8 cellular contexts compared by ENCODE assay signal in genomic region chr13:102773441-102774209, GRCh38. TPM values are rescaled to one million over a fixed set of nuclear protein-coding genes. Genes with fewer than 3 reads are reported as not detected.
DNase-seq lines count a peak whose midpoint lies in the region; ATAC-seq, FAIRE-seq and TF ChIP-seq lines count a peak whose summit lies in the region.

Gene TEX30 (minus strand): TSS chr13:102773786. CDS start chr13:102770026, 3,760 bp downstream.

- H3K4me1 ChIP-seq in BLaER1 treated with 17β-estradiol and CSF1 and Interleukin-3, amounts not matched to agents 10 nM and 100 nM, result peaks cover 19 to 30% (median 22%) of the 10 kb centered on the region in 10 experiments
- H3K4me1 ChIP-seq in HepG2 (ENCODE audit: insufficient read depth, low read length), result peaks cover 32% of the 10 kb centered on the region

- H3K4me3 ChIP-seq in BLaER1 treated with 17β-estradiol and CSF1 and Interleukin-3, amounts not matched to agents 10 nM and 100 nM, result peak within 1 kb of the TSS; percentile 75 to 95 (median 84)
- H3K4me3 ChIP-seq in HepG2 (replicated peaks in 1 of 3; ENCODE audit: insufficient read depth in 1 of 3, low read depth in 2 of 3, low read length in 3 of 3), result peak within 1 kb of the TSS; percentile 45 to 65 (median 48); a peak in 5 of 6 replicates

- peak within 1 kb of the TSS; percentile 79 for H3K4me3 Mint-ChIP-seq in dendritic cell treated with granulocyte-macrophage colony-stimulating factor and Interleukin-4, amounts not matched to agents 40 ng/mL and 50 ng/mL, for 4 days

- in situ Hi-C loops in HepG2 (cut with HindIII; ENCODE audit: extremely low pct_ligation_motif_present, low pct_unique_long_range_greater_than_20kb), result no loop called here

- 87% methylated on average over 41 of the region's 85 CpGs for WGBS in HepG2 (ENCODE audit: low lambda C conversion rate)

- H3K9ac ChIP-seq in BLaER1 treated with 17β-estradiol and CSF1 and Interleukin-3, amounts not matched to agents 10 nM and 100 nM, result peak within 1 kb of the TSS; percentile 82 to 94 (median 91)
- peak within 1 kb of the TSS; percentile 47; the same call in 1 of the 2 replicates for H3K9ac ChIP-seq in HepG2 (ENCODE audit: insufficient read depth, low read depth, low read length)

- TF ChIP-seq EP300 in HepG2 (IDR thresholded peaks at IDR 0.05; ENCODE audit: low read depth in 2 of 2, low read length in 2 of 2) (no peak), HepG2 (CRISPR knock-in tag; IDR thresholded peaks at IDR 0.05; ENCODE audit: borderline replicate concordance) (no peak)

- no peak for TF ChIP-seq POLR2A in HepG2 (IDR thresholded peaks at IDR 0.05; ENCODE audit: insufficient read depth in 1 of 2, low read depth in 2 of 2, low read length in 2 of 2)

- POLR2A ChIA-PET in HepG2 (lab: Yijun Ruan, JAX), result no interaction called here

- no peak within 1 kb of the TSS for H2AFZ ChIP-seq in HepG2 (ENCODE audit: low read length)

- no peak for TF ChIP-seq RAD21 in HepG2 (CRISPR knock-in tag; IDR thresholded peaks at IDR 0.05)

- CTCF ChIA-PET in HepG2 (lab: Yijun Ruan, JAX; ENCODE audit: low intra/inter-chr PET ratio, low total read pairs), result no interaction called here

- H3K27me3 Mint-ChIP-seq in dendritic cell treated with granulocyte-macrophage colony-stimulating factor and Interleukin-4, amounts not matched to agents 40 ng/mL and 50 ng/mL, for 4 days, result no peaks in the 10 kb centered on the region

- peaks cover 47% of the 10 kb centered on the region for H3K4me1 Mint-ChIP-seq in dendritic cell treated with granulocyte-macrophage colony-stimulating factor and Interleukin-4, amounts not matched to agents 40 ng/mL and 50 ng/mL, for 4 days (ENCODE audit: low read depth)

- peak within 1 kb of the TSS; percentile 84 for H3K27ac Mint-ChIP-seq in dendritic cell treated with granulocyte-macrophage colony-stimulating factor and Interleukin-4, amounts not matched to agents 40 ng/mL and 50 ng/mL, for 4 days

- H3K27me3 ChIP-seq in BLaER1 treated with 17β-estradiol and CSF1 and Interleukin-3, amounts not matched to agents 10 nM and 100 nM, result no peaks in the 10 kb centered on the region
- H3K27me3 ChIP-seq in HepG2 (ENCODE audit: control insufficient read depth in 1 of 2, insufficient read depth in 2 of 2, low read length in 2 of 2), result no peaks in the 10 kb centered on the region; a peak in 1 of 5 replicates

- no peaks in the 10 kb centered on the region for H3K9me3 Mint-ChIP-seq in dendritic cell treated with granulocyte-macrophage colony-stimulating factor and Interleukin-4, amounts not matched to agents 40 ng/mL and 50 ng/mL, for 4 days

- no peak for TF ChIP-seq CTCF in HepG2 (CRISPR knock-in tag; IDR thresholded peaks at IDR 0.05)

- ATAC-seq in HG03439 (IDR thresholded peaks at IDR 0.05; ENCODE audit: unreplicated experiment) (peak; percentile 95), HepG2 (no peak)

- intact Hi-C loops in dendritic cell treated with granulocyte-macrophage colony-stimulating factor and Interleukin-4, amounts not matched to agents 40 ng/mL and 50 ng/mL, for 4 days (cut with micrococcal nuclease), result loop anchor here (1.0 to 10.0 kb wide), 4 partner anchors 26 to 177 kb away; partner anchors contain the start of genes BIVM, ERCC5 and TPP2
- intact Hi-C loops in HepG2 (cut with micrococcal nuclease; ENCODE audit: unreplicated experiment), result loop anchor here (5.0 kb wide), 1 partner anchor 46 kb away; no protein-coding TSS in a partner anchor

- peaks cover 15% of the 10 kb centered on the region for H3K36me3 Mint-ChIP-seq in dendritic cell treated with granulocyte-macrophage colony-stimulating factor and Interleukin-4, amounts not matched to agents 40 ng/mL and 50 ng/mL, for 4 days (ENCODE audit: low read depth)

- H4K20me1 ChIP-seq in BLaER1 treated with 17β-estradiol and CSF1 and Interleukin-3, amounts not matched to agents 10 nM and 100 nM, result peaks cover 0 to 13% (median 0%) of the 10 kb centered on the region in 11 experiments; a peak in 3 of 22 replicates
- H4K20me1 ChIP-seq in HepG2 (ENCODE audit: insufficient read depth, low read length), result no peaks in the 10 kb centered on the region

- DNase-seq in GM19239 (ENCODE audit: insufficient read length, low spot score), result peak; percentile 81
- DNase-seq in NCI-H524 (lab: John Stamatoyannopoulos, UW), result peak; percentile 58 to 80
- DNase-seq in activated CD4-positive, alpha-beta T cell treated with anti-CD3 and anti-CD28 coated beads, Interleukin-2, amount 50 U/mL, for 4 hours, result peak; percentile 79 to 81
- no peak for DNase-seq in HepG2 (ENCODE audit: low spot score)
- DNase-seq in stimulated activated CD4-positive, alpha-beta T cell treated with anti-CD3 and anti-CD28 coated beads, Interleukin-4, amount 100 ng/mL, for 1 hour, result peak; percentile 88

- FAIRE-seq in GM19239 (lab: Jason Lieb, UNC) (peak; percentile 90), HepG2 (lab: Jason Lieb, UNC) (no peak)

- H3K9me3 ChIP-seq in BLaER1 treated with 17β-estradiol and CSF1 and Interleukin-3, amounts not matched to agents 10 nM and 100 nM (replicated peaks in 1 of 11), result peaks cover 0 to 8% (median 7%) of the 10 kb centered on the region in 11 experiments; a peak in 16 of 22 replicates
- no peaks in the 10 kb centered on the region for H3K9me3 ChIP-seq in HepG2 (ENCODE audit: low read length)

- H3K4me2 ChIP-seq in BLaER1 treated with 17β-estradiol and CSF1 and Interleukin-3, amounts not matched to agents 10 nM and 100 nM, result peak within 1 kb of the TSS; percentile 83 to 99 (median 90)
- peak within 1 kb of the TSS; percentile 81 for H3K4me2 ChIP-seq in HepG2 (ENCODE audit: low read depth, low read length)

- peak within 1 kb of the TSS; percentile 77 to 90 (median 88) for H3K27ac ChIP-seq in BLaER1 treated with 17β-estradiol and CSF1 and Interleukin-3, amounts not matched to agents 10 nM and 100 nM
- H3K27ac ChIP-seq in HepG2 (ENCODE audit: extremely low read length, insufficient read depth, low read length), result no peak within 1 kb of the TSS

- BruUV-seq in HepG2 (replicated peaks; lab: Mats Ljungman, UMichigan), result no TSS peak

- no peaks in the 10 kb centered on the region for H3K36me3 ChIP-seq in BLaER1 treated with 17β-estradiol and CSF1 and Interleukin-3, amounts not matched to agents 10 nM and 100 nM
- H3K36me3 ChIP-seq in HepG2 (replicated peaks in 1 of 2; ENCODE audit: control insufficient read depth in 1 of 2, insufficient read depth in 2 of 2, low read length in 2 of 2), result no peaks in the 10 kb centered on the region

- H3K79me2 ChIP-seq in HepG2 (ENCODE audit: insufficient read depth, low read length), result no peaks in the 10 kb centered on the region

TF ChIP-seq in HepG2, 621 proteins besides CTCF, POLR2A, EP300 and RAD21:
- TF ChIP-seq ZNF253 (CRISPR knock-in tag; IDR thresholded peaks at IDR 0.05; ENCODE audit: borderline replicate concordance) (no peak), HNRNPL (IDR thresholded peaks at IDR 0.05; ENCODE audit: low read depth, low read length) (0 out of 2 replicates have a peak, but pooled peaks have one; percentile 26)

RNA-seq across cellular contexts. Expression of gene TEX30, which starts in this region (rescaled TPM):
- total RNA-seq in HepG2 (2016; rRNA removed; fragmentation: Illumina TruSeq; extraction: Trizol), result 0.60 and 1.2 TPM in 2 replicates
- 0.79 and 1.0 TPM in 2 replicates for total RNA-seq in HepG2 (2016; cell fraction: cytosol; rRNA removed; fragmentation: Illumina TruSeq; extraction: Trizol; ENCODE audit: low read depth)
- total RNA-seq in HepG2 (2016; cell fraction: insoluble cytoplasmic fraction; rRNA removed; fragmentation: Illumina TruSeq; extraction: Trizol), result 0.78 and 0.95 TPM in 2 replicates
- 0.59 and 0.65 TPM in 2 replicates for total RNA-seq in HepG2 (2016; cell fraction: membrane; rRNA removed; fragmentation: Illumina TruSeq; extraction: Trizol)
- total RNA-seq in HepG2 (2016; cell fraction: nucleus; rRNA removed; fragmentation: Illumina TruSeq; extraction: Trizol), result 0.62 and 0.88 TPM in 2 replicates
- 0.77 and 1.2 TPM in 2 replicates for polyA plus RNA-seq in HepG2 (2011; rRNA removed)
- polyA plus RNA-seq in HepG2 (2011; cell fraction: cytosol; rRNA removed), result 0.36 and 0.62 TPM in 2 replicates
- 0.45 and 0.53 TPM in 2 replicates for polyA plus RNA-seq in HepG2 (2011; cell fraction: nucleus; rRNA removed)
- 0.52 and 1.1 TPM in 2 replicates for polyA plus RNA-seq in HepG2 (2012)
- 0.61 and 0.65 TPM in 2 replicates for polyA plus RNA-seq in HepG2 (2016; cell fraction: cytosol; fragmentation: Illumina TruSeq; extraction: Trizol; ENCODE audit: low read depth)
- polyA plus RNA-seq in HepG2 (2016; cell fraction: insoluble cytoplasmic fraction; fragmentation: Illumina TruSeq; extraction: Trizol; ENCODE audit: low read depth), result 0.69 and 0.93 TPM in 2 replicates
- polyA plus RNA-seq in HepG2 (2016; cell fraction: membrane; fragmentation: Illumina TruSeq; extraction: Trizol; ENCODE audit: low read depth), result 0.56 and 1.1 TPM in 2 replicates
- polyA plus RNA-seq in HepG2 (2016; cell fraction: nucleus; fragmentation: Illumina TruSeq; extraction: Trizol; ENCODE audit: insufficient read depth, low read depth), result 2.1 and 3.0 TPM in 2 replicates
- 0.14 and 3.6 TPM in 2 replicates for polyA minus RNA-seq in HepG2 (2011; rRNA and poly(A)+ RNA removed; ENCODE audit: low replicate concordance)
- polyA minus RNA-seq in HepG2 (2011; cell fraction: cytosol; rRNA and poly(A)+ RNA removed), result not detected in 2 replicates
- 0.26 and 0.75 TPM in 2 replicates for polyA minus RNA-seq in HepG2 (2011; cell fraction: nucleus; rRNA and poly(A)+ RNA removed)
